Comparison of ENCODE assay signal across 16 cellular contexts in genomic region chr1:222387020-222387816, GRCh38.
A peak's percentile ranks its signal among the peaks of the same experiment; 100 is the strongest.
DNase-seq lines count a peak whose midpoint lies in the region; ATAC-seq and TF ChIP-seq lines count a peak whose summit lies in the region.
"Had no signal": no experiment of that assay in that cellular context is flagged by ENCODE, and none has a peak within 500 bp of the region (broad histone marks: within the 10 kb centered on the region; RNA-seq: fewer than 3 reads in every experiment).

No MANE protein-coding gene starts in this region.

- H3K27ac ChIP-seq in heart left ventricle: no peak overlapping the region
- H3K27ac ChIP-seq: neutrophil, PC-9 had no signal

- H3K4me1 ChIP-seq in NT2/D1 (ENCODE audit: insufficient read depth, insufficient read length) (no peaks in the 10 kb centered on the region), heart left ventricle (no peaks in the 10 kb centered on the region)

- DNase-seq in AG04449 (ENCODE audit: low read depth, low spot score): no peak
- DNase-seq in GM12865 (ENCODE audit: low read depth): peak; percentile 5
- peak; percentile 46 for DNase-seq in NT2/D1 (ENCODE audit: low read depth, low spot score)
- no peak for DNase-seq in epithelial cell of proximal tubule (ENCODE audit: low read depth)
- no peak for DNase-seq in heart left ventricle
- DNase-seq: activated CD4-positive, CD25-positive, alpha-beta regulatory T cell; activated gamma-delta T cell treated with Interleukin-2 at 50 U/mL for 16 hours; effector CD4-positive, alpha-beta T cell; Kasumi-1; kidney glomerular epithelial cell; PC-9; stimulated activated CD4-positive, alpha-beta T cell treated with anti-CD3 and anti-CD28 coated beads, Interleukin-4, amount 100 ng/mL, for 1 hour had no signal

- WGBS in heart left ventricle, 4 donors: 73 to 83% (median 82%) methylated on average over 6 to 8 of the region's 8 CpGs

- peaks cover 5% of the 10 kb centered on the region; the same call in 1 of the 2 replicates for H3K9me3 ChIP-seq in NT2/D1 (ENCODE audit: insufficient read depth, low read length)
- H3K9me3 ChIP-seq in heart left ventricle: peaks cover 0 to 8% (median 0%) of the 10 kb centered on the region in 12 donors
- H3K9me3 ChIP-seq: neutrophil had no signal

- CTCF ChIA-PET in AG04449 (lab: Yijun Ruan, JAX): no interaction called here

- POLR2A ChIA-PET in AG04449 (lab: Yijun Ruan, JAX): no interaction called here

- H3K36me3 ChIP-seq in NT2/D1 (ENCODE audit: insufficient read depth, insufficient read length, low read length) (no peaks in the 10 kb centered on the region), heart left ventricle (no peaks in the 10 kb centered on the region)
- H3K36me3 ChIP-seq: neutrophil had no signal

- H3K27me3 ChIP-seq in NT2/D1 (ENCODE audit: insufficient read depth, insufficient read length) (no peaks in the 10 kb centered on the region), heart left ventricle (no peaks in the 10 kb centered on the region)
- H3K27me3 ChIP-seq: neutrophil had no signal

- H3K9ac ChIP-seq in NT2/D1 (ENCODE audit: insufficient read length, low read depth): no peak overlapping the region

- intact Hi-C loops in heart left ventricle (cut with DNase I): no loop called here

- H3K4me3 ChIP-seq in AG04449 (ENCODE audit: low read depth, low read length) (no peak overlapping the region), GM12865 (ENCODE audit: low read depth, low read length) (no peak overlapping the region), NT2/D1 (ENCODE audit: insufficient read length, low read depth) (no peak overlapping the region), epithelial cell of proximal tubule (ENCODE audit: low read depth, low read length) (no peak overlapping the region), heart left ventricle (no peak overlapping the region)
- H3K4me3 ChIP-seq: PC-9 had no signal

- TF ChIP-seq POLR2A in heart left ventricle (IDR thresholded peaks at IDR 0.05): no peak

- ATAC-seq in HG02642 (IDR thresholded peaks at IDR 0.05; ENCODE audit: poor library complexity, unreplicated experiment) (no peak), HG03108 (IDR thresholded peaks at IDR 0.05; ENCODE audit: unreplicated experiment) (no peak), heart left ventricle (no peak), GM21825 (IDR thresholded peaks at IDR 0.05; ENCODE audit: unreplicated experiment) (no peak)

- TF ChIP-seq CTCF in AG04449 (IDR thresholded peaks at IDR 0.05; ENCODE audit: insufficient read depth, low read length, missing control alignments) (peak; percentile 19), GM12865 (IDR thresholded peaks at IDR 0.05; ENCODE audit: insufficient read depth, low read depth, low read length, missing control alignments) (no peak), epithelial cell of proximal tubule (conservative IDR thresholded peaks at IDR 0.05; ENCODE audit: low read depth, low read length) (peak; percentile 27), heart left ventricle (IDR thresholded peaks at IDR 0.05) (no peak)

Comparison
In these comparisons a context has a peak if more than half of its experiments do, and no peak if none do; other contexts are left out.
1. DNase-seq: peak in GM12865 (single experiment) and NT2/D1 (single experiment); none in AG04449 (single experiment), epithelial cell of proximal tubule (single experiment) and heart left ventricle (0 of 5).
2. CTCF ChIP-seq: peak in AG04449 (single experiment) and epithelial cell of proximal tubule (single experiment); none in GM12865 (single experiment) and heart left ventricle (0 of 12).